16 cellular contexts compared by ENCODE assay signal in the genomic region with DNA sequence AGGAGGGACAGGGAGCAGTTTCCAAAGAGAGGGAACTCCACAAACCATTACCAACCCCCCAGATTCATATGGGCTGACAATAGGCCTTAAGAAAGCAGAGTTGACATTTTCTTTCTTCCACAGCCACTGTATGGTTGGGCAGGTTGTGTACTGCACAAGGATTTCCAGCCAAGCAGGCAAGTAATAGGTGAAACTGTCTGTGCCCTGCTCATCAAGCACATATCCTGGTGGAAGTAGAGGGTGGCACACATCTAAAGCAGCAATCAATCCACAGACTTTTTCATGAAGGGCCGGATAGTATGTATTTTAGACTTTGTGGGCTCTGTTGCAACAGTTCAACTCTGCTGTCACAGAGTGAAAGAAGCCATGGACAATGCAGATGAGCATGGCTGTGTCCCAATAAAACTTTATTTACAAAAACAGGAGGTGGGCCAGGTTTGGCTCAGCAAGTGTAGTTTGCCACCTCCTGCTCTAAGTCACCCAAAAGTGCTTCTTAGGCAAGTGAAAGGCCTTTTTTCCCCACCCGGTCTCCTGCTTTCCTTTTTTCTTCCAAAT.
DNase-seq lines count a peak whose midpoint lies in the region; ATAC-seq and TF ChIP-seq lines count a peak whose summit lies in the region.
"Had no signal": no experiment of that assay in that cellular context is flagged by ENCODE, and none has a peak within 500 bp of the region (broad histone marks: within the 10 kb centered on the region; RNA-seq: fewer than 3 reads in every experiment).

No MANE protein-coding gene starts in this region.

- no peaks in the 10 kb centered on the region for H3K9me3 Mint-ChIP-seq in activated CD4-positive, alpha-beta T cell treated with anti-CD3 and anti-CD28 coated beads for 36 hours (ENCODE audit: low read depth)
- no peaks in the 10 kb centered on the region for H3K9me3 Mint-ChIP-seq in T-helper 2 cell treated with Interferon-gamma antibody and Interleukin-4, amounts not matched to agents 5 μg/mL and 100 μg/mL, for 36 hours
- H3K9me3 Mint-ChIP-seq: H9 had no signal

- H3K4me3 Mint-ChIP-seq in activated CD4-positive, alpha-beta T cell treated with anti-CD3 and anti-CD28 coated beads for 36 hours = no peak overlapping the region
- H3K4me3 Mint-ChIP-seq in T-helper 2 cell treated with Interferon-gamma antibody and Interleukin-4, amounts not matched to agents 5 μg/mL and 100 μg/mL, for 36 hours = no peak overlapping the region
- H3K4me3 Mint-ChIP-seq: H9 had no signal

- no peak for TF ChIP-seq EP300 in gastroesophageal sphincter (IDR thresholded peaks at IDR 0.05)

- no peak overlapping the region for H3K9ac ChIP-seq in muscle layer of colon (ENCODE audit: low read length)

- H3K27ac ChIP-seq in gastroesophageal sphincter (peak overlapping the region in 3 of 4 donors; percentile 89 to 96 (median 91)), muscle layer of colon (ENCODE audit: low read depth, low read length) (peak overlapping the region; percentile 81)
- H3K27ac ChIP-seq: C4-2B had no signal

- no peak for DNase-seq in activated CD4-positive, alpha-beta T cell treated with anti-CD3 and anti-CD28 coated beads for 36 hours
- DNase-seq in activated CD4-positive, alpha-beta T cell treated with anti-CD3 and anti-CD28 coated beads, Interleukin-2, amount 50 U/mL, for 1 hour = no peak
- DNase-seq in SKM-1 (lab: John Stamatoyannopoulos, UW; ENCODE audit: unreplicated experiment) (no peak), left cardiac atrium (no peak)
- no peak for DNase-seq in T-helper 2 cell treated with Interferon-gamma antibody and Interleukin-4, amounts not matched to agents 5 μg/mL and 100 μg/mL, for 36 hours (ENCODE audit: low spot score)
- DNase-seq: EL, H9, IMR-90, Kasumi-1, NCI-H1417, NCI-H187 treated with DMSO at 0.1 percent for 48 hours, NCI-H526 treated with DMSO at 0.1 percent for 48 hours had no signal

- intact Hi-C loops in activated CD4-positive, alpha-beta T cell treated with anti-CD3 and anti-CD28 coated beads for 36 hours (cut with DNase I, micrococcal nuclease) = no loop called here
- intact Hi-C loops in left cardiac atrium (cut with DNase I) = no loop called here

- POLR2A ChIA-PET in activated CD4-positive, alpha-beta T cell treated with anti-CD3 and anti-CD28 coated beads for 36 hours (lab: Charles Lee) = no interaction called here

- H3K36me3 ChIP-seq in gastroesophageal sphincter (no peaks in the 10 kb centered on the region), muscle layer of colon (ENCODE audit: insufficient read depth, low read length) (no peaks in the 10 kb centered on the region)

- peak overlapping the region; percentile 53 for H3K27ac Mint-ChIP-seq in activated CD4-positive, alpha-beta T cell treated with anti-CD3 and anti-CD28 coated beads for 36 hours
- H3K27ac Mint-ChIP-seq in T-helper 2 cell treated with Interferon-gamma antibody and Interleukin-4, amounts not matched to agents 5 μg/mL and 100 μg/mL, for 36 hours = no peak overlapping the region
- H3K27ac Mint-ChIP-seq: H9 had no signal

- WGBS in gastroesophageal sphincter (ENCODE audit: low coverage in 1 of 2), 2 donors = 83 to 87% methylated on average over 2 of the region's 2 CpGs

- peaks cover 23% of the 10 kb centered on the region for H3K4me1 Mint-ChIP-seq in activated CD4-positive, alpha-beta T cell treated with anti-CD3 and anti-CD28 coated beads for 36 hours
- H3K4me1 Mint-ChIP-seq in T-helper 2 cell treated with Interferon-gamma antibody and Interleukin-4, amounts not matched to agents 5 μg/mL and 100 μg/mL, for 36 hours (ENCODE audit: low read depth) = peaks cover 3% of the 10 kb centered on the region

- no peak for TF ChIP-seq POLR2A in gastroesophageal sphincter (IDR thresholded peaks at IDR 0.05)

- CTCF ChIA-PET in activated CD4-positive, alpha-beta T cell treated with anti-CD3 and anti-CD28 coated beads for 36 hours (lab: Charles Lee) = no interaction called here

- H3K27me3 ChIP-seq in gastroesophageal sphincter = no peaks in the 10 kb centered on the region
- no peaks in the 10 kb centered on the region for H3K27me3 ChIP-seq in muscle layer of colon (ENCODE audit: control insufficient read depth in 1 of 2, insufficient read depth in 2 of 2, low read length in 2 of 2)

- H3K4me3 ChIP-seq in gastroesophageal sphincter = no peak overlapping the region
- no peak overlapping the region for H3K4me3 ChIP-seq in muscle layer of colon (ENCODE audit: low read depth in 1 of 2, low read length in 2 of 2)

- peaks cover 14 to 89% (median 30%) of the 10 kb centered on the region in 3 donors for H3K4me1 ChIP-seq in gastroesophageal sphincter
- peaks cover 64% of the 10 kb centered on the region for H3K4me1 ChIP-seq in muscle layer of colon (ENCODE audit: insufficient read depth, low read length)

- H3K27me3 Mint-ChIP-seq in activated CD4-positive, alpha-beta T cell treated with anti-CD3 and anti-CD28 coated beads for 36 hours = no peaks in the 10 kb centered on the region
- no peaks in the 10 kb centered on the region for H3K27me3 Mint-ChIP-seq in T-helper 2 cell treated with Interferon-gamma antibody and Interleukin-4, amounts not matched to agents 5 μg/mL and 100 μg/mL, for 36 hours (ENCODE audit: low read depth)

- H3K36me3 Mint-ChIP-seq in activated CD4-positive, alpha-beta T cell treated with anti-CD3 and anti-CD28 coated beads for 36 hours (ENCODE audit: low read depth) = no peaks in the 10 kb centered on the region
- no peaks in the 10 kb centered on the region for H3K36me3 Mint-ChIP-seq in T-helper 2 cell treated with Interferon-gamma antibody and Interleukin-4, amounts not matched to agents 5 μg/mL and 100 μg/mL, for 36 hours (ENCODE audit: low read depth)

- no peak for TF ChIP-seq CTCF in gastroesophageal sphincter (IDR thresholded peaks at IDR 0.05)

- H3K9me3 ChIP-seq in gastroesophageal sphincter (no peaks in the 10 kb centered on the region), muscle layer of colon (ENCODE audit: low read length) (no peaks in the 10 kb centered on the region)

- ATAC-seq in activated CD4-positive, alpha-beta T cell treated with anti-CD3 and anti-CD28 coated beads for 36 hours = no peak
- no peak for ATAC-seq in gastroesophageal sphincter
- no peak for ATAC-seq in GM19351 (IDR thresholded peaks at IDR 0.05; ENCODE audit: unreplicated experiment)
- ATAC-seq in left cardiac atrium = no peak
